1 cellular context compared by ENCODE assay signal in genomic region chr2:109537565-109538221, GRCh38.
TF ChIP-seq lines count a peak whose summit lies in the region.

No MANE protein-coding gene starts in this region.

TF ChIP-seq in H1, 55 proteins besides CTCF, POLR2A, EP300 and RAD21 (continued from another document):
- TF ChIP-seq JUN (IDR thresholded peaks at IDR 0.05; ENCODE audit: low read depth, low read length): no peak
- TF ChIP-seq, protein P1, sequence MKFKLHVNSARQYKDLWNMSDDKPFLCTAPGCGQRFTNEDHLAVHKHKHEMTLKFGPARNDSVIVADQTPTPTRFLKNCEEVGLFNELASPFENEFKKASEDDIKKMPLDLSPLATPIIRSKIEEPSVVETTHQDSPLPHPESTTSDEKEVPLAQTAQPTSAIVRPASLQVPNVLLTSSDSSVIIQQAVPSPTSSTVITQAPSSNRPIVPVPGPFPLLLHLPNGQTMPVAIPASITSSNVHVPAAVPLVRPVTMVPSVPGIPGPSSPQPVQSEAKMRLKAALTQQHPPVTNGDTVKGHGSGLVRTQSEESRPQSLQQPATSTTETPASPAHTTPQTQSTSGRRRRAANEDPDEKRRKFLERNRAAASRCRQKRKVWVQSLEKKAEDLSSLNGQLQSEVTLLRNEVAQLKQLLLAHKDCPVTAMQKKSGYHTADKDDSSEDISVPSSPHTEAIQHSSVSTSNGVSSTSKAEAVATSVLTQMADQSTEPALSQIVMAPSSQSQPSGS (IDR thresholded peaks at IDR 0.05; ENCODE audit: low read length): no peak
- TF ChIP-seq MAFK (IDR thresholded peaks at IDR 0.05; ENCODE audit: low read depth, low read length): no peak
- TF ChIP-seq SIRT6 (IDR thresholded peaks at IDR 0.05; ENCODE audit: low read length): no peak
- no peak for TF ChIP-seq POU5F1 (IDR thresholded peaks at IDR 0.05; ENCODE audit: low read depth, low read length)
- no peak for TF ChIP-seq POLR2AphosphoS5 (IDR thresholded peaks at IDR 0.05; ENCODE audit: low read depth, low read length)
- no peak for TF ChIP-seq SP1 (IDR thresholded peaks at IDR 0.05; ENCODE audit: low read depth, low read length)
- no peak for TF ChIP-seq USF2 (IDR thresholded peaks at IDR 0.05; ENCODE audit: low read length)
- no peak for TF ChIP-seq RBBP5 (IDR thresholded peaks at IDR 0.05; ENCODE audit: borderline replicate concordance, low read depth, low read length)
- TF ChIP-seq, protein P2, sequence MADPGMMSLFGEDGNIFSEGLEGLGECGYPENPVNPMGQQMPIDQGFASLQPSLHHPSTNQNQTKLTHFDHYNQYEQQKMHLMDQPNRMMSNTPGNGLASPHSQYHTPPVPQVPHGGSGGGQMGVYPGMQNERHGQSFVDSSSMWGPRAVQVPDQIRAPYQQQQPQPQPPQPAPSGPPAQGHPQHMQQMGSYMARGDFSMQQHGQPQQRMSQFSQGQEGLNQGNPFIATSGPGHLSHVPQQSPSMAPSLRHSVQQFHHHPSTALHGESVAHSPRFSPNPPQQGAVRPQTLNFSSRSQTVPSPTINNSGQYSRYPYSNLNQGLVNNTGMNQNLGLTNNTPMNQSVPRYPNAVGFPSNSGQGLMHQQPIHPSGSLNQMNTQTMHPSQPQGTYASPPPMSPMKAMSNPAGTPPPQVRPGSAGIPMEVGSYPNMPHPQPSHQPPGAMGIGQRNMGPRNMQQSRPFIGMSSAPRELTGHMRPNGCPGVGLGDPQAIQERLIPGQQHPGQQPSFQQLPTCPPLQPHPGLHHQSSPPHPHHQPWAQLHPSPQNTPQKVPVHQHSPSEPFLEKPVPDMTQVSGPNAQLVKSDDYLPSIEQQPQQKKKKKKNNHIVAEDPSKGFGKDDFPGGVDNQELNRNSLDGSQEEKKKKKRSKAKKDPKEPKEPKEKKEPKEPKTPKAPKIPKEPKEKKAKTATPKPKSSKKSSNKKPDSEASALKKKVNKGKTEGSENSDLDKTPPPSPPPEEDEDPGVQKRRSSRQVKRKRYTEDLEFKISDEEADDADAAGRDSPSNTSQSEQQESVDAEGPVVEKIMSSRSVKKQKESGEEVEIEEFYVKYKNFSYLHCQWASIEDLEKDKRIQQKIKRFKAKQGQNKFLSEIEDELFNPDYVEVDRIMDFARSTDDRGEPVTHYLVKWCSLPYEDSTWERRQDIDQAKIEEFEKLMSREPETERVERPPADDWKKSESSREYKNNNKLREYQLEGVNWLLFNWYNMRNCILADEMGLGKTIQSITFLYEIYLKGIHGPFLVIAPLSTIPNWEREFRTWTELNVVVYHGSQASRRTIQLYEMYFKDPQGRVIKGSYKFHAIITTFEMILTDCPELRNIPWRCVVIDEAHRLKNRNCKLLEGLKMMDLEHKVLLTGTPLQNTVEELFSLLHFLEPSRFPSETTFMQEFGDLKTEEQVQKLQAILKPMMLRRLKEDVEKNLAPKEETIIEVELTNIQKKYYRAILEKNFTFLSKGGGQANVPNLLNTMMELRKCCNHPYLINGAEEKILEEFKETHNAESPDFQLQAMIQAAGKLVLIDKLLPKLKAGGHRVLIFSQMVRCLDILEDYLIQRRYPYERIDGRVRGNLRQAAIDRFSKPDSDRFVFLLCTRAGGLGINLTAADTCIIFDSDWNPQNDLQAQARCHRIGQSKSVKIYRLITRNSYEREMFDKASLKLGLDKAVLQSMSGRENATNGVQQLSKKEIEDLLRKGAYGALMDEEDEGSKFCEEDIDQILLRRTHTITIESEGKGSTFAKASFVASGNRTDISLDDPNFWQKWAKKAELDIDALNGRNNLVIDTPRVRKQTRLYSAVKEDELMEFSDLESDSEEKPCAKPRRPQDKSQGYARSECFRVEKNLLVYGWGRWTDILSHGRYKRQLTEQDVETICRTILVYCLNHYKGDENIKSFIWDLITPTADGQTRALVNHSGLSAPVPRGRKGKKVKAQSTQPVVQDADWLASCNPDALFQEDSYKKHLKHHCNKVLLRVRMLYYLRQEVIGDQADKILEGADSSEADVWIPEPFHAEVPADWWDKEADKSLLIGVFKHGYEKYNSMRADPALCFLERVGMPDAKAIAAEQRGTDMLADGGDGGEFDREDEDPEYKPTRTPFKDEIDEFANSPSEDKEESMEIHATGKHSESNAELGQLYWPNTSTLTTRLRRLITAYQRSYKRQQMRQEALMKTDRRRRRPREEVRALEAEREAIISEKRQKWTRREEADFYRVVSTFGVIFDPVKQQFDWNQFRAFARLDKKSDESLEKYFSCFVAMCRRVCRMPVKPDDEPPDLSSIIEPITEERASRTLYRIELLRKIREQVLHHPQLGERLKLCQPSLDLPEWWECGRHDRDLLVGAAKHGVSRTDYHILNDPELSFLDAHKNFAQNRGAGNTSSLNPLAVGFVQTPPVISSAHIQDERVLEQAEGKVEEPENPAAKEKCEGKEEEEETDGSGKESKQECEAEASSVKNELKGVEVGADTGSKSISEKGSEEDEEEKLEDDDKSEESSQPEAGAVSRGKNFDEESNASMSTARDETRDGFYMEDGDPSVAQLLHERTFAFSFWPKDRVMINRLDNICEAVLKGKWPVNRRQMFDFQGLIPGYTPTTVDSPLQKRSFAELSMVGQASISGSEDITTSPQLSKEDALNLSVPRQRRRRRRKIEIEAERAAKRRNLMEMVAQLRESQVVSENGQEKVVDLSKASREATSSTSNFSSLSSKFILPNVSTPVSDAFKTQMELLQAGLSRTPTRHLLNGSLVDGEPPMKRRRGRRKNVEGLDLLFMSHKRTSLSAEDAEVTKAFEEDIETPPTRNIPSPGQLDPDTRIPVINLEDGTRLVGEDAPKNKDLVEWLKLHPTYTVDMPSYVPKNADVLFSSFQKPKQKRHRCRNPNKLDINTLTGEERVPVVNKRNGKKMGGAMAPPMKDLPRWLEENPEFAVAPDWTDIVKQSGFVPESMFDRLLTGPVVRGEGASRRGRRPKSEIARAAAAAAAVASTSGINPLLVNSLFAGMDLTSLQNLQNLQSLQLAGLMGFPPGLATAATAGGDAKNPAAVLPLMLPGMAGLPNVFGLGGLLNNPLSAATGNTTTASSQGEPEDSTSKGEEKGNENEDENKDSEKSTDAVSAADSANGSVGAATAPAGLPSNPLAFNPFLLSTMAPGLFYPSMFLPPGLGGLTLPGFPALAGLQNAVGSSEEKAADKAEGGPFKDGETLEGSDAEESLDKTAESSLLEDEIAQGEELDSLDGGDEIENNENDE (IDR thresholded peaks at IDR 0.05; ENCODE audit: insufficient replicate concordance, low read length): no peak
- no peak for TF ChIP-seq BRCA1 (IDR thresholded peaks at IDR 0.05; ENCODE audit: low read depth, low read length)
- no peak for TF ChIP-seq SP4 (IDR thresholded peaks at IDR 0.05; ENCODE audit: low read length)
- TF ChIP-seq CBX5 (IDR thresholded peaks at IDR 0.05; ENCODE audit: low read depth, low read length): no peak
- TF ChIP-seq GTF2F1 (IDR thresholded peaks at IDR 0.05; ENCODE audit: borderline replicate concordance, low read depth, low read length): no peak
- TF ChIP-seq ATF3 (IDR thresholded peaks at IDR 0.05; ENCODE audit: insufficient read depth, low read depth, low read length): no peak
TF ChIP-seq in H1: peak in this region for 0.
